8 cellular contexts compared by ENCODE assay signal in the genomic region with DNA sequence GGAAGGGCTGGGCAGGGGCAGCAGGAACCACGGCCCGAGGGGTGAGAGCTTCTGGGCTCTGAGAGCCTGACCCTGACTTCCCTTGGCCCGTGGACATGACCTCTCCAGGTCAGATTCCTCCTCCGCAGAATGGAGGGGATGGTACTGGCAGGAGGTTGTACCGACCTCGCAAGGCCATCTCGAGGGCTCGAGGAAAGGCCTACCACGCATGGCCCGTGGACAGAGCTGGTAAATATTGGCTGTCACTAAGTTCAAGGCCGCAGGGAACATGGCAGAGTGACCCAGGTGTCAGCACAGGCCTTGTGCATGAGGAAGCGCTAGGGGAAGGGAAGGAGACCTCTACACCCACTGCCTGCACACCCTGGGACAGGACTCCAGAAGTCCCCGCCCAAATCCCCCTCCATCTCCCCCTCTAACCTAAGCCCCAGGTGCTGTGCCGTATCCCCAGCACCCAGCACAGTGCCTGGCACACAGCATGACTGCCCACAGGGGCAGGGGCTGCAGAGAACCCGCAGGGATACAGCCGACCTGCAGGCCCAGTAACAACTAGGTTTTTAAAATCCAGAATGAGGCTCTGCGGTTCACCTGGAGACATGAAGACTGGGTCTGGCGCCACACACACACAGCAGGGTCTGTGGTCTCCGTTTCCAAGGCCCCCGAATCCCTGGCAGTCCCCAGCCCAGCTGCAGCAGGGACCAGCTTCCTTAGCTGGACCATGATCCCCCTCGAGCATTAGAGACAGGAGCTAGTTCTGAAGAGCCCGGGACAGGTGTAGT. TPM values are rescaled to one million over a fixed set of nuclear protein-coding genes. Genes with fewer than 3 reads are reported as not detected.
A peak's percentile ranks its signal among the peaks of the same experiment; 100 is the strongest.
DNase-seq lines count a peak whose midpoint lies in the region; ATAC-seq and TF ChIP-seq lines count a peak whose summit lies in the region.

No MANE protein-coding gene starts in this region.

- no peaks in the 10 kb centered on the region for H4K20me1 ChIP-seq in GM23338 (replicated peaks; ENCODE audit: insufficient read depth)
- H4K20me1 ChIP-seq in OCI-LY7 (ENCODE audit: insufficient read depth, low read length), result no peaks in the 10 kb centered on the region

- 0 out of 2 replicates have a peak, but pooled peaks cover 3% of the 10 kb centered on the region for H3K9me2 ChIP-seq in GM23338 (ENCODE audit: insufficient read depth)
- no peaks in the 10 kb centered on the region for H3K9me2 ChIP-seq in OCI-LY7 (ENCODE audit: insufficient read depth, low read length)

- no peaks in the 10 kb centered on the region; the same call in 1 of the 2 replicates for H3K36me3 ChIP-seq in GM23338 (ENCODE audit: insufficient read depth)
- H3K36me3 ChIP-seq in skeletal muscle tissue (ENCODE audit: control insufficient read depth in 3 of 3, insufficient read depth in 3 of 3, low read length in 3 of 3), result no peaks in the 10 kb centered on the region
- no peaks in the 10 kb centered on the region for H3K36me3 ChIP-seq in OCI-LY7 (ENCODE audit: insufficient read depth, low read length)

- BruUV-seq in OCI-LY7 (replicated peaks; lab: Mats Ljungman, UMichigan), result no TSS peak

- no peaks in the 10 kb centered on the region for H3K79me2 ChIP-seq in GM23338 (replicated peaks; ENCODE audit: insufficient read depth)
- H3K79me2 ChIP-seq in OCI-LY7 (ENCODE audit: insufficient read depth, low read depth, low read length), result no peaks in the 10 kb centered on the region

- H3K27me3 Mint-ChIP-seq in GM23338 (ENCODE audit: insufficient read depth, low read depth, poor library complexity), result peaks cover 38% of the 10 kb centered on the region
- H3K27me3 Mint-ChIP-seq in activated CD4-positive, alpha-beta memory T cell treated with anti-CD3 and anti-CD28 coated beads for 36 hours, result no peaks in the 10 kb centered on the region

- H3K4me1 Mint-ChIP-seq in GM23338, result peaks cover 13% of the 10 kb centered on the region
- peaks cover 30% of the 10 kb centered on the region for H3K4me1 Mint-ChIP-seq in activated CD4-positive, alpha-beta memory T cell treated with anti-CD3 and anti-CD28 coated beads for 36 hours (ENCODE audit: low read depth)

- 0 out of 2 replicates have a peak, but pooled peaks cover 7% of the 10 kb centered on the region for H3F3A ChIP-seq in GM23338 (replicated peaks; ENCODE audit: low read depth)

- POLR2A ChIA-PET in activated CD4-positive, alpha-beta memory T cell treated with anti-CD3 and anti-CD28 coated beads for 36 hours (lab: Charles Lee), result interaction anchor here (0.9 to 2.3 kb wide), 8 partner anchors 15 to 242 kb away, joined by 3 to 8 read pairs (median 4); no protein-coding TSS in a partner anchor
- POLR2A ChIA-PET in OCI-LY7 (lab: Charles Lee), result interaction anchor here (1.0 kb wide), 1 partner anchor 65 kb away, joined by 4 read pairs; no protein-coding TSS in a partner anchor

- CTCF ChIA-PET in activated CD4-positive, alpha-beta memory T cell treated with anti-CD3 and anti-CD28 coated beads for 36 hours (lab: Charles Lee), result interaction anchor here (0.7 to 4.1 kb wide), 46 partner anchors 11 to 1450 kb away, joined by 3 to 41 read pairs (median 5); partner anchors contain the start of genes DYNC1H1 and PPP2R5C
- CTCF ChIA-PET in OCI-LY7 (lab: Charles Lee; ENCODE audit: unreplicated experiment), result no interaction called here

- no peak for DNase-seq in GM23338 (ENCODE audit: low spot score)
- no peak for DNase-seq in activated CD4-positive, alpha-beta memory T cell treated with anti-CD3 and anti-CD28 coated beads for 36 hours
- peak in 1 of 3 donors; percentile 45 for DNase-seq in right cardiac atrium
- DNase-seq in OCI-LY7 (ENCODE audit: low spot score), result no peak
- no peak for DNase-seq in stimulated activated CD8-positive, alpha-beta memory T cell treated with anti-CD3 and anti-CD28 coated beads, Interleukin-4, amount 100 ng/mL, for 48 hours
- no peak for DNase-seq in CD1c-positive myeloid dendritic cell (ENCODE audit: extremely low spot score)

- TF ChIP-seq CTCF in GM23338 (conservative IDR thresholded peaks at IDR 0.05; ENCODE audit: low read depth in 2 of 2) (no peak), OCI-LY7 (conservative IDR thresholded peaks at IDR 0.05; ENCODE audit: low read length) (no peak)

- peak overlapping the region; percentile 60 for H2AFZ ChIP-seq in GM23338
- H2AFZ ChIP-seq in OCI-LY7 (ENCODE audit: low read length), result no peak overlapping the region; the same call in 1 of the 2 replicates

- 81% methylated on average over 22 of the region's 22 CpGs for WGBS in right cardiac atrium

- H3K4me1 ChIP-seq in GM23338 (ENCODE audit: insufficient read depth) (no peaks in the 10 kb centered on the region; the same call in 1 of the 2 replicates), right cardiac atrium (ENCODE audit: control insufficient read depth, insufficient read depth, low read length) (no peaks in the 10 kb centered on the region), skeletal muscle tissue (ENCODE audit: control insufficient read depth in 3 of 3, insufficient read depth in 3 of 3, low read length in 3 of 3) (peaks cover 9 to 24% (median 15%) of the 10 kb centered on the region in 3 donors), OCI-LY7 (ENCODE audit: insufficient read depth, low read length, poor library complexity, severe bottlenecking) (peaks cover 6% of the 10 kb centered on the region)

- no peak overlapping the region for H3K4me3 Mint-ChIP-seq in GM23338
- H3K4me3 Mint-ChIP-seq in activated CD4-positive, alpha-beta memory T cell treated with anti-CD3 and anti-CD28 coated beads for 36 hours, result peak overlapping the region; percentile 51

- intact Hi-C loops in activated CD4-positive, alpha-beta memory T cell treated with anti-CD3 and anti-CD28 coated beads for 36 hours (cut with micrococcal nuclease), result loop anchor here (1.0 to 5.0 kb wide), 10 partner anchors 16 to 611 kb away; partner anchors contain the start of genes HSP90AA1 and ZNF839
- intact Hi-C loops in right cardiac atrium (cut with DNase I), result no loop called here
- intact Hi-C loops in OCI-LY7 (cut with micrococcal nuclease; ENCODE audit: unreplicated experiment), result loop anchor here (1.0 to 5.0 kb wide), 5 partner anchors 66 to 606 kb away; no protein-coding TSS in a partner anchor

- peaks cover 13% of the 10 kb centered on the region for H3K9me3 Mint-ChIP-seq in GM23338
- H3K9me3 Mint-ChIP-seq in activated CD4-positive, alpha-beta memory T cell treated with anti-CD3 and anti-CD28 coated beads for 36 hours, result no peaks in the 10 kb centered on the region

- no peaks in the 10 kb centered on the region; the same call in 2 of the 3 replicates for H3K36me3 Mint-ChIP-seq in GM23338 (ENCODE audit: low read depth)
- no peaks in the 10 kb centered on the region for H3K36me3 Mint-ChIP-seq in activated CD4-positive, alpha-beta memory T cell treated with anti-CD3 and anti-CD28 coated beads for 36 hours

- peaks cover 39% of the 10 kb centered on the region for H3K27me3 ChIP-seq in GM23338 (ENCODE audit: insufficient read depth)
- no peaks in the 10 kb centered on the region for H3K27me3 ChIP-seq in right cardiac atrium (ENCODE audit: control insufficient read depth, insufficient read depth)
- H3K27me3 ChIP-seq in skeletal muscle tissue (ENCODE audit: control insufficient read depth in 3 of 3, insufficient read depth in 3 of 3, low read length in 3 of 3), result peaks cover 0 to 13% (median 0%) of the 10 kb centered on the region in 3 donors

- H3K4me2 ChIP-seq in GM23338 (peak overlapping the region; percentile 74), OCI-LY7 (ENCODE audit: low read length) (no peak overlapping the region)

- H3K4me3 ChIP-seq in GM23338 (peak overlapping the region; percentile 53; the same call in 1 of the 2 replicates), right cardiac atrium (ENCODE audit: low read length) (no peak overlapping the region), skeletal muscle tissue (ENCODE audit: low read length in 3 of 3) (no peak overlapping the region), OCI-LY7 (ENCODE audit: low read depth, low read length, poor library complexity, severe bottlenecking) (no peak overlapping the region)

- peak overlapping the region; percentile 15 to 54 (median 32) for H3K9ac ChIP-seq in skeletal muscle tissue (ENCODE audit: low read depth in 1 of 3, low read length in 3 of 3)

- no peaks in the 10 kb centered on the region for H3K9me3 ChIP-seq in right cardiac atrium (ENCODE audit: control insufficient read depth, low read length)
- H3K9me3 ChIP-seq in skeletal muscle tissue (ENCODE audit: control insufficient read depth in 3 of 3, low read length in 3 of 3), result no peaks in the 10 kb centered on the region
- H3K9me3 ChIP-seq in OCI-LY7 (ENCODE audit: low read length), result no peaks in the 10 kb centered on the region

- ATAC-seq in GM23338 (peak; percentile 2; the same call in 1 of the 3 replicates), right cardiac atrium (peak; percentile 10 to 41), GM19463 (IDR thresholded peaks at IDR 0.05; ENCODE audit: unreplicated experiment) (no peak)

- H3K27ac ChIP-seq in GM23338 (ENCODE audit: low read depth) (no peak overlapping the region), right cardiac atrium (ENCODE audit: low read length) (peak overlapping the region; percentile 25), skeletal muscle tissue (ENCODE audit: low read depth, low read length) (peak overlapping the region; percentile 60), OCI-LY7 (ENCODE audit: low read depth, low read length, poor library complexity, severe bottlenecking) (no peak overlapping the region)

- no peak overlapping the region for H3K27ac Mint-ChIP-seq in GM23338
- peak overlapping the region; percentile 84 for H3K27ac Mint-ChIP-seq in activated CD4-positive, alpha-beta memory T cell treated with anti-CD3 and anti-CD28 coated beads for 36 hours

TF ChIP-seq in GM23338, 12 proteins besides CTCF, POLR2A, EP300 and RAD21:
- TF ChIP-seq ZNF114 (CRISPR knock-in tag; IDR thresholded peaks at IDR 0.05) (no peak), NANOG (IDR thresholded peaks at IDR 0.05; ENCODE audit: borderline replicate concordance) (no peak), POLR2AphosphoS5 (IDR thresholded peaks at IDR 0.05; ENCODE audit: low read depth) (no peak)
TF ChIP-seq in GM23338: peak in this region for 0.

RNA-seq across cellular contexts. Expression of gene PPP2R5C, which starts 54.8 kb away (rescaled TPM):
- total RNA-seq in GM23338 (2014; rRNA removed; shearing (Covaris generic)), result 75.4 and 76.4 TPM in 2 replicates
- polyA plus RNA-seq in GM23338 (2016; fragmentation: Nextera tagmentation; extraction: Ambion mirVana) (75.3 and 79.7 TPM in 2 replicates), right cardiac atrium (100.0 TPM)
- 100 to 1,000 TPM; 252 to 268 TPM for total RNA-seq in activated CD4-positive, alpha-beta memory T cell treated with anti-CD3 and anti-CD28 coated beads for 36 hours
- total RNA-seq in right cardiac atrium (100 to 1,000 TPM; 141 to 158 (median 146) TPM), skeletal muscle tissue (55.3 TPM), OCI-LY7 (2022) (236 and 264 TPM in 2 replicates)
- 134 and 161 TPM in 2 replicates for total RNA-seq in OCI-LY7 (2014; rRNA removed; shearing (Covaris generic))

Comparison
In these comparisons a context has a peak if more than half of its experiments do, and no peak if none do; other contexts are left out.
1. H3K27ac ChIP-seq: peak in right cardiac atrium (single experiment) and skeletal muscle tissue (single experiment); none in GM23338 (single experiment) and OCI-LY7 (single experiment).
2. intact Hi-C loops: an anchor here in activated CD4-positive, alpha-beta memory T cell treated with anti-CD3 and anti-CD28 coated beads for 36 hours (1.0 to 5.0 kb wide) and OCI-LY7 (1.0 to 5.0 kb wide); none called in right cardiac atrium.